Comparison of ENCODE assay signal across 18 cellular contexts in the genomic region with DNA sequence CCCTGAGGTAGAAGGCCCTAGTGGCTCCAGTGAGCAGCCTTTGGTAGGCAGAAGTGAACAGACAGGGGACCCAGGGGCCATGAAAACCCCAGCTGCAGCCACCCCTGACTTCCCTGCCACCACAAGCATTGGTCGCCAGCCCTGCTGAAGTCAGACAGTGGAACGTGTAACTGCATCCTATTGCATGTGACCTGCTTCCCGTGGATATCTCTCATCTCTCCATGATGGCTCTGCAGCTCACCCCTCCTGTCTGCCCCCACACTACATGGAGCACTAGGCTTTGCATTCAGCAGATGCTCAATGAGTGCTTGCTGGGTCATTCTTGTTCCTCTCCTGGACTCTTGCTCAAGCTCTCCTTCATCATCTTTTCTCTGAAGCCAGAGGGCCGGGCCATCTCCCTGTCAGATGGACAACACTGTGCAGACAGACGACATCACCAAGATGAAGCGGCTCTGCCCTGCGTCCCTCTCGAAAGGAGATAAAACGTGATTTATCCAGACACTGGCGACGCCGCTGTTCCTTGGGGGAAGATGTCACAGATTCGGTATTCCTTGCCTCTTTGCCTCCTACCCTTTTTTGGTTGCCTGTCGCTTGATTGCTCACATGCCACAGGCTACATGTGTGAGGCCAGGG.
"Had no signal": no experiment of that assay in that cellular context is flagged by ENCODE, and none has a peak within 500 bp of the region (broad histone marks: within the 10 kb centered on the region; RNA-seq: fewer than 3 reads in every experiment).

No MANE protein-coding gene starts in this region.

- H3K36me3 ChIP-seq: transverse colon had no signal

- H3K27ac Mint-ChIP-seq: activated CD4-positive, alpha-beta memory T cell treated with anti-CD3 and anti-CD28 coated beads, Interleukin-2, amount 10 ng/mL, durations not matched to agents 7 days and 5 days; activated CD8-positive, alpha-beta memory T cell treated with anti-CD3 and anti-CD28 coated beads, Interleukin-2, amount 10 ng/mL, durations not matched to agents 7 days and 5 days; activated naive CD8-positive, alpha-beta T cell treated with anti-CD3 and anti-CD28 coated beads for 36 hours; effector memory CD8-positive, alpha-beta T cell; natural killer cell had no signal

- H3K27me3 ChIP-seq: transverse colon had no signal

- H3K36me3 Mint-ChIP-seq: activated CD8-positive, alpha-beta memory T cell treated with anti-CD3 and anti-CD28 coated beads, Interleukin-2, amount 10 ng/mL, durations not matched to agents 7 days and 5 days; activated naive CD8-positive, alpha-beta T cell treated with anti-CD3 and anti-CD28 coated beads for 36 hours; natural killer cell had no signal

- H3K9me3 Mint-ChIP-seq: activated CD4-positive, alpha-beta memory T cell treated with anti-CD3 and anti-CD28 coated beads, Interleukin-2, amount 10 ng/mL, durations not matched to agents 7 days and 5 days; activated naive CD8-positive, alpha-beta T cell treated with anti-CD3 and anti-CD28 coated beads for 36 hours; brain; effector memory CD8-positive, alpha-beta T cell; natural killer cell had no signal

- H3K4me3 ChIP-seq: left ventricle myocardium inferior, transverse colon had no signal

- H3K9me3 ChIP-seq: left ventricle myocardium inferior, transverse colon had no signal

- ATAC-seq: activated CD8-positive, alpha-beta memory T cell treated with anti-CD3 and anti-CD28 coated beads, Interleukin-2, amount 10 ng/mL, durations not matched to agents 7 days and 5 days; effector memory CD8-positive, alpha-beta T cell; natural killer cell; stimulated activated naive CD8-positive, alpha-beta T cell treated with anti-CD3 and anti-CD28 coated beads, Interleukin-15, Interleukin-2, amounts not matched to agents 100 U/mL and 50 U/mL, for 24 hours had no signal

- DNase-seq: activated CD4-positive, alpha-beta memory T cell treated with anti-CD3 and anti-CD28 coated beads, Interleukin-2, amount 10 ng/mL, durations not matched to agents 7 days and 5 days; activated CD4-positive, alpha-beta T cell treated with anti-CD3 and anti-CD28 coated beads for 48 hours; activated CD4-positive, CD25-positive, alpha-beta regulatory T cell; activated CD8-positive, alpha-beta memory T cell treated with anti-CD3 and anti-CD28 coated beads, Interleukin-2, amount 10 ng/mL, durations not matched to agents 7 days and 5 days; activated naive CD8-positive, alpha-beta T cell treated with anti-CD3 and anti-CD28 coated beads for 36 hours; amygdala; caudate nucleus; effector memory CD8-positive, alpha-beta T cell; foreskin melanocyte; glutamatergic neuron; left ventricle myocardium inferior; natural killer cell; nucleus accumbens; stimulated activated naive CD8-positive, alpha-beta T cell treated with anti-CD3 and anti-CD28 coated beads, Interleukin-15, Interleukin-2, amounts not matched to agents 100 U/mL and 50 U/mL, for 24 hours; substantia nigra; T1000; transverse colon had no signal
